In the genomic region with DNA sequence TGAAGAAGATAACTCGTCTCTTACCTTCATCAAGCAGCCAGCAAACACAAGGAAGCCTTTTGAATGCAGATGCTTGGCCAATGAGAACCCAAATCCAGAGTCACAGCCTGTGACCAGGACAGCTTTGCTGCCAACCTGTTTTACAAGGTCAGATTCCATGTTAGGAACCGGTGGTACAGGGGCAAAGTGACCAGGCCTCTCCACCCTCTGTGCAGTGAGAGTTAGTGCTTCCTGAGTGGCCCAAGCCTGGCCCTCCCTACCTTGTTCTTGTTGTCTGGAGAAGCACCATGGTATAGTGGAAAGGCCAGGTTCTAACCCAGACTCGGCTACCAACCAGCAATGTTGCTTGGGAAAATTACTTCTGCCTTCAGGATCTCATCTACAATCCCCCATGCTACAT, we compare ENCODE assay signal across 26 cellular contexts.
"Had no signal": no experiment of that assay in that cellular context is flagged by ENCODE, and none has a peak within 500 bp of the region (broad histone marks: within the 10 kb centered on the region; RNA-seq: fewer than 3 reads in every experiment).

No MANE protein-coding gene starts in this region.

- H3K4me3 ChIP-seq: adrenal gland, breast epithelium, cardiac muscle cell, gastrocnemius medialis had no signal

- H3K36me3 ChIP-seq: adrenal gland, breast epithelium, cardiac muscle cell, gastrocnemius medialis had no signal

- H3K4me1 ChIP-seq: adrenal gland, gastrocnemius medialis had no signal

- ATAC-seq: activated CD4-positive, alpha-beta T cell treated with anti-CD3 and anti-CD28 coated beads for 36 hours; activated CD8-positive, alpha-beta memory T cell treated with anti-CD3 and anti-CD28 coated beads, Interleukin-2, amount 10 ng/mL, durations not matched to agents 7 days and 5 days; activated CD8-positive, alpha-beta T cell treated with anti-CD3 and anti-CD28 coated beads, Interleukin-2, amount 10 ng/mL, durations not matched to agents 7 days and 5 days; activated naive CD8-positive, alpha-beta T cell treated with anti-CD3 and anti-CD28 coated beads, Interleukin-2, amount 50 U/mL, for 24 hours; effector memory CD8-positive, alpha-beta T cell; foreskin keratinocyte; gastrocnemius medialis had no signal

- DNase-seq: activated CD4-positive, alpha-beta memory T cell treated with anti-CD3 and anti-CD28 coated beads for 36 hours; activated CD4-positive, alpha-beta T cell treated with anti-CD3 and anti-CD28 coated beads for 36 hours; activated CD4-positive, alpha-beta T cell treated with anti-CD3 and anti-CD28 coated beads, Interleukin-2, amount 10 ng/mL, durations not matched to agents 24 days and 14 days; activated CD4-positive, CD25-positive, alpha-beta regulatory T cell; activated CD4-positive, CD25-positive, alpha-beta regulatory T cell treated with anti-CD3 and anti-CD28 coated beads, Interleukin-2, amount 50 U/mL, for 72 hours; activated CD8-positive, alpha-beta memory T cell treated with anti-CD3 and anti-CD28 coated beads, Interleukin-2, amount 10 ng/mL, durations not matched to agents 7 days and 5 days; activated CD8-positive, alpha-beta memory T cell treated with anti-CD3 and anti-CD28 coated beads, Interleukin-2, amount 50 U/mL, for 4 hours; activated CD8-positive, alpha-beta T cell treated with anti-CD3 and anti-CD28 coated beads, Interleukin-2, amount 10 ng/mL, durations not matched to agents 7 days and 5 days; activated effector memory CD4-positive, alpha-beta T cell treated with anti-CD3 and anti-CD28 coated beads, Interleukin-2, amount 50 U/mL, for 16 hours; activated naive CD4-positive, alpha-beta T cell treated with anti-CD3 and anti-CD28 coated beads for 36 hours; activated naive CD8-positive, alpha-beta T cell treated with anti-CD3 and anti-CD28 coated beads for 36 hours; activated naive CD8-positive, alpha-beta T cell treated with anti-CD3 and anti-CD28 coated beads, Interleukin-2, amount 50 U/mL, for 24 hours; activated T-cell treated with anti-CD3 and anti-CD28 coated beads, Interleukin-2, amount 50 U/mL, for 1 hour; activated T-cell treated with anti-CD3 and anti-CD28 coated beads, Interleukin-2, amount 50 U/mL, for 48 hours; adrenal gland; amygdala; cortex of kidney; dermis blood vessel endothelial cell; effector CD4-positive, alpha-beta T cell; effector memory CD8-positive, alpha-beta T cell; erythroblast; foreskin keratinocyte; gastrocnemius medialis; T-helper 2 cell had no signal

- H3K27ac ChIP-seq: adrenal gland, cardiac muscle cell, foreskin keratinocyte, gastrocnemius medialis had no signal

- H3K27me3 ChIP-seq: adrenal gland, breast epithelium, cardiac muscle cell, foreskin keratinocyte, gastrocnemius medialis had no signal

- H3K9me3 ChIP-seq: adrenal gland, breast epithelium, gastrocnemius medialis had no signal
